In genomic region chr6:41427642-41428401, GRCh38 we compare ENCODE assay signal across 8 cellular contexts.
DNase-seq lines count a peak whose midpoint lies in the region; ATAC-seq, FAIRE-seq and TF ChIP-seq lines count a peak whose summit lies in the region.

No MANE protein-coding gene starts in this region.

- CTCF ChIA-PET in Calu3 (lab: Charles Lee), result interaction anchor here (0.5 to 1.2 kb wide), 3 partner anchors 15 to 252 kb away, joined by 3 to 11 read pairs (median 5); no protein-coding TSS in a partner anchor
- CTCF ChIA-PET in activated CD8-positive, alpha-beta T cell treated with anti-CD3 and anti-CD28 coated beads, Interleukin-2, amount 10 ng/mL, durations not matched to agents 7 days and 5 days (lab: Charles Lee), result interaction anchor here (0.5 kb wide), 1 partner anchor 11 kb away, joined by 3 read pairs; no protein-coding TSS in a partner anchor

- POLR2A ChIA-PET in activated CD8-positive, alpha-beta T cell treated with anti-CD3 and anti-CD28 coated beads, Interleukin-2, amount 10 ng/mL, durations not matched to agents 7 days and 5 days (lab: Charles Lee), result no interaction called here

- no peaks in the 10 kb centered on the region for H3K36me3 ChIP-seq in HUES6 (ENCODE audit: control insufficient read depth, insufficient read depth, low read length)

- no peak overlapping the region for H3K4me3 Mint-ChIP-seq in Calu3 (ENCODE audit: low read depth, unreplicated experiment)
- no peak overlapping the region for H3K4me3 Mint-ChIP-seq in activated CD8-positive, alpha-beta T cell treated with anti-CD3 and anti-CD28 coated beads, Interleukin-2, amount 10 ng/mL, durations not matched to agents 7 days and 5 days
- no peak overlapping the region for H3K4me3 Mint-ChIP-seq in osteocyte (ENCODE audit: unreplicated experiment)

- peaks cover 15% of the 10 kb centered on the region for H3K36me3 Mint-ChIP-seq in Calu3 (ENCODE audit: insufficient read depth, unreplicated experiment)
- H3K36me3 Mint-ChIP-seq in activated CD8-positive, alpha-beta T cell treated with anti-CD3 and anti-CD28 coated beads, Interleukin-2, amount 10 ng/mL, durations not matched to agents 7 days and 5 days (ENCODE audit: low read depth), result no peaks in the 10 kb centered on the region
- no peaks in the 10 kb centered on the region for H3K36me3 Mint-ChIP-seq in osteocyte (ENCODE audit: unreplicated experiment)

- BruUV-seq in Calu3 (replicated peaks; lab: Mats Ljungman, UMichigan), result no TSS peak

- no peak for FAIRE-seq in HTR-8/SVneo (lab: Jason Lieb, UNC)

- intact Hi-C loops in Calu3 (cut with micrococcal nuclease; ENCODE audit: unreplicated experiment), result no loop called here

- peak; percentile 54 for ATAC-seq in activated CD8-positive, alpha-beta T cell treated with anti-CD3 and anti-CD28 coated beads, Interleukin-2, amount 10 ng/mL, durations not matched to agents 7 days and 5 days
- no peak for ATAC-seq in GM18907 (IDR thresholded peaks at IDR 0.05; ENCODE audit: unreplicated experiment)
- ATAC-seq in GM19452 (IDR thresholded peaks at IDR 0.05; ENCODE audit: unreplicated experiment), result no peak

- peaks cover 44% of the 10 kb centered on the region for H3K4me1 ChIP-seq in HUES6 (ENCODE audit: control insufficient read depth, insufficient read depth, low read length)

- peak overlapping the region; percentile 60 for H3K4me3 ChIP-seq in HUES6 (ENCODE audit: low read depth, low read length)

- H3K27me3 ChIP-seq in HUES6 (ENCODE audit: control insufficient read depth, insufficient read depth, low read length), result peaks cover 84% of the 10 kb centered on the region

- H3K27ac Mint-ChIP-seq in Calu3 (ENCODE audit: unreplicated experiment) (no peak overlapping the region), osteocyte (ENCODE audit: unreplicated experiment) (no peak overlapping the region)
- H3K27ac Mint-ChIP-seq in activated CD8-positive, alpha-beta T cell treated with anti-CD3 and anti-CD28 coated beads, Interleukin-2, amount 10 ng/mL, durations not matched to agents 7 days and 5 days, result no peak overlapping the region

- H3K9me3 ChIP-seq in HUES6 (ENCODE audit: control insufficient read depth, insufficient read depth, low read depth, low read length), result no peaks in the 10 kb centered on the region

- H3K9ac ChIP-seq in HUES6 (ENCODE audit: low read length), result no peak overlapping the region

- no peak for TF ChIP-seq CTCF in Calu3 (IDR thresholded peaks at IDR 0.05; ENCODE audit: unreplicated experiment)
- TF ChIP-seq CTCF in osteocyte (IDR thresholded peaks at IDR 0.05), result peak; percentile 7

- peak; percentile 94 for DNase-seq in Calu3
- DNase-seq in activated CD8-positive, alpha-beta T cell treated with anti-CD3 and anti-CD28 coated beads, Interleukin-2, amount 10 ng/mL, durations not matched to agents 7 days and 5 days, result no peak
- peak; percentile 50 for DNase-seq in globus pallidus (ENCODE audit: low spot score)
- no peak for DNase-seq in osteocyte (ENCODE audit: extremely low spot score, unreplicated experiment)
- DNase-seq in HTR-8/SVneo (ENCODE audit: insufficient read length, low spot score), result no peak

- H3K4me1 Mint-ChIP-seq in Calu3 (ENCODE audit: low read depth, unreplicated experiment), result peaks cover 29% of the 10 kb centered on the region
- H3K4me1 Mint-ChIP-seq in activated CD8-positive, alpha-beta T cell treated with anti-CD3 and anti-CD28 coated beads, Interleukin-2, amount 10 ng/mL, durations not matched to agents 7 days and 5 days (ENCODE audit: low read depth), result peaks cover 11% of the 10 kb centered on the region
- H3K4me1 Mint-ChIP-seq in osteocyte (ENCODE audit: unreplicated experiment), result peaks cover 31% of the 10 kb centered on the region

- H3K9me3 Mint-ChIP-seq in Calu3 (ENCODE audit: low read depth, unreplicated experiment), result no peaks in the 10 kb centered on the region
- H3K9me3 Mint-ChIP-seq in activated CD8-positive, alpha-beta T cell treated with anti-CD3 and anti-CD28 coated beads, Interleukin-2, amount 10 ng/mL, durations not matched to agents 7 days and 5 days (ENCODE audit: insufficient read depth), result no peaks in the 10 kb centered on the region
- H3K9me3 Mint-ChIP-seq in osteocyte (ENCODE audit: unreplicated experiment), result no peaks in the 10 kb centered on the region

- no peak overlapping the region for H3K27ac ChIP-seq in HUES6 (ENCODE audit: low read depth, low read length)

- H3K27me3 Mint-ChIP-seq in Calu3 (ENCODE audit: unreplicated experiment) (no peaks in the 10 kb centered on the region), osteocyte (ENCODE audit: unreplicated experiment) (no peaks in the 10 kb centered on the region)
- H3K27me3 Mint-ChIP-seq in activated CD8-positive, alpha-beta T cell treated with anti-CD3 and anti-CD28 coated beads, Interleukin-2, amount 10 ng/mL, durations not matched to agents 7 days and 5 days (ENCODE audit: low read depth), result peaks cover 40% of the 10 kb centered on the region

Comparison
In these comparisons a context has a peak if more than half of its experiments do, and no peak if none do; other contexts are left out.
1. DNase-seq: peak in Calu3 (single experiment) and globus pallidus (single experiment); none in activated CD8-positive, alpha-beta T cell treated with anti-CD3 and anti-CD28 coated beads, Interleukin-2, amount 10 ng/mL, durations not matched to agents 7 days and 5 days (single experiment), osteocyte (single experiment) and HTR-8/SVneo (single experiment).